In the genomic region with DNA sequence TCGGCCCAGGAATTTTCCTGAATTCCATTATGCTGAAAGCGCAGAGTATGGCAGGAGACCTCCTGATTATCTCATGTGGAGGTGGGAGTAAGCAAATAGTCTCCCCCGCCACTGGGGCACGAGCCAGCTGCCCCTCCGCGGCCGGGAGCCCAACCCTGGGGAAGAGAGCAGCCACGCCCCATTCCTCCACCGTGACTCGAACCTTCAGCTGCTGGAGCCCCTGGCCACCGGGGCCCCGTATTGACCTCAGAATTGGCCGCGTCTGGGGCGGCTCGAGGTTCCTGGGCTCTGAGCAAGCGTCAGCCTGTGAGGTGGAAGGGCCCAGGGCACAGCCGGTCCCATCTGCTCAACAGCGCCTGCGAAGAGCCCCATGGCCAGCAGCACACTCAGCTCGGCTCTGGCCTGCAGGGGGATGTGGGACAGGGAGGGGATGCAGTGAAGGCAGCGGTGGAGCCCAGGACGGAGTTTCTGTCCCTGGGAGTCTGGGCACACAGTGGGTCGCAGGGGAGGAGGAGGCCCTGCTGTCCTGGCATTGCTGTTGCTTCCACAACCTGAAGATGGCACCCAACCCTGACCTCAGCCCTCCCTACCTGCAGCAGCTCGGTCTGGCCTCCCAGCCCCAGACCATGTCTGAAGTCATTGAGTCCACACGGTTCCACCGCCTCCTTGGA, we compare ENCODE assay signal across 1 cellular context.
TF ChIP-seq lines count a peak whose summit lies in the region.

No MANE protein-coding gene starts in this region.

TF ChIP-seq in GM12878, 131 proteins besides CTCF, POLR2A, EP300 and RAD21 (continued from another document):
- TF ChIP-seq, protein P1, sequence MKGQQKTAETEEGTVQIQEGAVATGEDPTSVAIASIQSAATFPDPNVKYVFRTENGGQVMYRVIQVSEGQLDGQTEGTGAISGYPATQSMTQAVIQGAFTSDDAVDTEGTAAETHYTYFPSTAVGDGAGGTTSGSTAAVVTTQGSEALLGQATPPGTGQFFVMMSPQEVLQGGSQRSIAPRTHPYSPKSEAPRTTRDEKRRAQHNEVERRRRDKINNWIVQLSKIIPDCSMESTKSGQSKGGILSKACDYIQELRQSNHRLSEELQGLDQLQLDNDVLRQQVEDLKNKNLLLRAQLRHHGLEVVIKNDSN (IDR thresholded peaks at IDR 0.05; ENCODE audit: borderline replicate concordance, extremely low read length, insufficient read depth, low read depth, low read length): no peak
- TF ChIP-seq FOS (IDR thresholded peaks at IDR 0.05; ENCODE audit: borderline replicate concordance, extremely low read depth, insufficient read length) (no peak), YY1 (IDR thresholded peaks at IDR 0.05; ENCODE audit: low read depth, low read length) (0 out of 2 replicates have a peak, but pooled peaks have one; percentile 15), ZNF217 (IDR thresholded peaks at IDR 0.05) (0 out of 2 replicates have a peak, but pooled peaks have one; percentile 45), ATF7 (IDR thresholded peaks at IDR 0.05; ENCODE audit: low read depth) (no peak), NFXL1 (IDR thresholded peaks at IDR 0.05; ENCODE audit: borderline replicate concordance) (no peak), SRF (IDR thresholded peaks at IDR 0.05; ENCODE audit: low read depth in 2 of 2, low read length in 2 of 2) (no peak), SMARCA5 (IDR thresholded peaks at IDR 0.05) (0 out of 2 replicates have a peak, but pooled peaks have one; percentile 26)
- TF ChIP-seq, protein P2, sequence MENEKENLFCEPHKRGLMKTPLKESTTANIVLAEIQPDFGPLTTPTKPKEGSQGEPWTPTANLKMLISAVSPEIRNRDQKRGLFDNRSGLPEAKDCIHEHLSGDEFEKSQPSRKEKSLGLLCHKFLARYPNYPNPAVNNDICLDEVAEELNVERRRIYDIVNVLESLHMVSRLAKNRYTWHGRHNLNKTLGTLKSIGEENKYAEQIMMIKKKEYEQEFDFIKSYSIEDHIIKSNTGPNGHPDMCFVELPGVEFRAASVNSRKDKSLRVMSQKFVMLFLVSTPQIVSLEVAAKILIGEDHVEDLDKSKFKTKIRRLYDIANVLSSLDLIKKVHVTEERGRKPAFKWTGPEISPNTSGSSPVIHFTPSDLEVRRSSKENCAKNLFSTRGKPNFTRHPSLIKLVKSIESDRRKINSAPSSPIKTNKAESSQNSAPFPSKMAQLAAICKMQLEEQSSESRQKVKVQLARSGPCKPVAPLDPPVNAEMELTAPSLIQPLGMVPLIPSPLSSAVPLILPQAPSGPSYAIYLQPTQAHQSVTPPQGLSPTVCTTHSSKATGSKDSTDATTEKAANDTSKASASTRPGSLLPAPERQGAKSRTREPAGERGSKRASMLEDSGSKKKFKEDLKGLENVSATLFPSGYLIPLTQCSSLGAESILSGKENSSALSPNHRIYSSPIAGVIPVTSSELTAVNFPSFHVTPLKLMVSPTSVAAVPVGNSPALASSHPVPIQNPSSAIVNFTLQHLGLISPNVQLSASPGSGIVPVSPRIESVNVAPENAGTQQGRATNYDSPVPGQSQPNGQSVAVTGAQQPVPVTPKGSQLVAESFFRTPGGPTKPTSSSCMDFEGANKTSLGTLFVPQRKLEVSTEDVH (IDR thresholded peaks at IDR 0.05; ENCODE audit: low read depth, partially characterized antibody): no peak
- TF ChIP-seq, protein P3, sequence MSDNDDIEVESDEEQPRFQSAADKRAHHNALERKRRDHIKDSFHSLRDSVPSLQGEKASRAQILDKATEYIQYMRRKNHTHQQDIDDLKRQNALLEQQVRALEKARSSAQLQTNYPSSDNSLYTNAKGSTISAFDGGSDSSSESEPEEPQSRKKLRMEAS (IDR thresholded peaks at IDR 0.05; ENCODE audit: low read depth, low read length): no peak
